ENCODE assay signal across 11 cellular contexts in the genomic region with DNA sequence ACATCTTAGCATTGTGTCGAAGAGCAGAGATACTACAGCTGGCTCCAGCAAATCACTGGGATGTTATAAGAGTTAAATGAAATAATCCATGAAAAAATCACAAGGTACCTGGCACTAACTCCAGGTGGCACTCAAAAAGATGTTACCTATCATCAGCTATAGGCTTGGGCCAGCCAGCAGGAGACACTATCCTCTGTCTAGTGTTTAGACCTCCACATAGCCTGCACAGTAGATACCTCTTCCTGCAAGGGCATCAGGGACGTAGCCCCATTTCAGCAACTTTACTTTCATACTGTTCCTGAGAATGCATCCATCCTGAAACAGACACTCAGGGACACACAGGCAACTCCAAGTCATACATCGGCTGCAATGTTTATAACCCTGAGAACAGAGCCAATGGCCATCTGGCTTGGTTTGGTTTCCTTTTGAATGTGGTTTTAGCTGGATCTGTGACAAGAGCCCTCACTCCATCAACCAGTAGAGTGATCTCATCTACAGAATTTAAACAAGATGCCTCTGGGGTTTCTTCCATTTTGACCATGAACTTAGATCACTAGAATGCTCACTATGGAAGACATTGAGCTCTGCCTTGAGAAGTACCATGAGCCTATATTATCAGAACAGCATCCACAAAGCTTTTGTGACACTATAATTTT.
DNase-seq lines count a peak whose midpoint lies in the region; ATAC-seq, FAIRE-seq and TF ChIP-seq lines count a peak whose summit lies in the region.
"Had no signal": no experiment of that assay in that cellular context is flagged by ENCODE, and none has a peak within 500 bp of the region (broad histone marks: within the 10 kb centered on the region; RNA-seq: fewer than 3 reads in every experiment).

No MANE protein-coding gene starts in this region.

- FAIRE-seq in HTR-8/SVneo (lab: Jason Lieb, UNC): no peak

- no peaks in the 10 kb centered on the region for H3K9me3 Mint-ChIP-seq in activated CD8-positive, alpha-beta T cell treated with anti-CD3 and anti-CD28 coated beads, Interleukin-2, amount 10 ng/mL, durations not matched to agents 7 days and 5 days (ENCODE audit: insufficient read depth)

- CTCF ChIA-PET in activated CD8-positive, alpha-beta T cell treated with anti-CD3 and anti-CD28 coated beads, Interleukin-2, amount 10 ng/mL, durations not matched to agents 7 days and 5 days (lab: Charles Lee): no interaction called here

- H3K27me3 Mint-ChIP-seq in activated CD8-positive, alpha-beta T cell treated with anti-CD3 and anti-CD28 coated beads, Interleukin-2, amount 10 ng/mL, durations not matched to agents 7 days and 5 days (ENCODE audit: low read depth): peaks cover 7% of the 10 kb centered on the region

- H3K36me3 Mint-ChIP-seq in activated CD8-positive, alpha-beta T cell treated with anti-CD3 and anti-CD28 coated beads, Interleukin-2, amount 10 ng/mL, durations not matched to agents 7 days and 5 days (ENCODE audit: low read depth): no peaks in the 10 kb centered on the region

- no peak overlapping the region for H3K27ac Mint-ChIP-seq in activated CD8-positive, alpha-beta T cell treated with anti-CD3 and anti-CD28 coated beads, Interleukin-2, amount 10 ng/mL, durations not matched to agents 7 days and 5 days

- no peaks in the 10 kb centered on the region for H3K9me3 ChIP-seq in mucosa of descending colon

- intact Hi-C loops in mucosa of descending colon (cut with DNase I, micrococcal nuclease): no loop called here

- H3K4me1 ChIP-seq in mucosa of descending colon (ENCODE audit: low read depth): no peaks in the 10 kb centered on the region

- POLR2A ChIA-PET in activated CD8-positive, alpha-beta T cell treated with anti-CD3 and anti-CD28 coated beads, Interleukin-2, amount 10 ng/mL, durations not matched to agents 7 days and 5 days (lab: Charles Lee): no interaction called here

- peak overlapping the region; percentile 12 for H3K4me3 Mint-ChIP-seq in activated CD8-positive, alpha-beta T cell treated with anti-CD3 and anti-CD28 coated beads, Interleukin-2, amount 10 ng/mL, durations not matched to agents 7 days and 5 days

- no peak for TF ChIP-seq CTCF in mucosa of descending colon (IDR thresholded peaks at IDR 0.05)
- TF ChIP-seq CTCF in coronary artery (IDR thresholded peaks at IDR 0.05): no peak

- peak; percentile 49 for DNase-seq in ELR (ENCODE audit: low read depth)
- DNase-seq in activated CD8-positive, alpha-beta T cell treated with anti-CD3 and anti-CD28 coated beads, Interleukin-2, amount 10 ng/mL, durations not matched to agents 7 days and 5 days: no peak
- peak in 1 of 3 donors; percentile 12 for DNase-seq in mucosa of descending colon
- no peak for DNase-seq in HTR-8/SVneo (ENCODE audit: insufficient read length, low spot score)
- no peak for DNase-seq in coronary artery (ENCODE audit: low spot score)
- no peak for DNase-seq in islet precursor cell
- DNase-seq: GF-D8, head of caudate nucleus, NCI-H187 treated with DMSO at 0.1 percent for 48 hours had no signal

- no peaks in the 10 kb centered on the region for H3K36me3 ChIP-seq in mucosa of descending colon (ENCODE audit: low read depth)

- ATAC-seq in HG02852 (IDR thresholded peaks at IDR 0.05; ENCODE audit: unreplicated experiment): peak; percentile 64
- no peak for ATAC-seq in activated CD8-positive, alpha-beta T cell treated with anti-CD3 and anti-CD28 coated beads, Interleukin-2, amount 10 ng/mL, durations not matched to agents 7 days and 5 days
- ATAC-seq in mucosa of descending colon: peak; percentile 42
- ATAC-seq in HG02938 (IDR thresholded peaks at IDR 0.05; ENCODE audit: unreplicated experiment): no peak

- peaks cover 19% of the 10 kb centered on the region for H3K4me1 Mint-ChIP-seq in activated CD8-positive, alpha-beta T cell treated with anti-CD3 and anti-CD28 coated beads, Interleukin-2, amount 10 ng/mL, durations not matched to agents 7 days and 5 days (ENCODE audit: low read depth)

- H3K27ac ChIP-seq in coronary artery: no peak overlapping the region

- H3K4me3 ChIP-seq in mucosa of descending colon: no peak overlapping the region
- no peak overlapping the region for H3K4me3 ChIP-seq in coronary artery

Comparison
In these comparisons a context has a peak if more than half of its experiments do, and no peak if none do; other contexts are left out.
1. ATAC-seq: peak in HG02852 (single experiment) and mucosa of descending colon (single experiment); none in activated CD8-positive, alpha-beta T cell treated with anti-CD3 and anti-CD28 coated beads, Interleukin-2, amount 10 ng/mL, durations not matched to agents 7 days and 5 days (single experiment) and HG02938 (single experiment).